11 cellular contexts compared by ENCODE assay signal in the genomic region with DNA sequence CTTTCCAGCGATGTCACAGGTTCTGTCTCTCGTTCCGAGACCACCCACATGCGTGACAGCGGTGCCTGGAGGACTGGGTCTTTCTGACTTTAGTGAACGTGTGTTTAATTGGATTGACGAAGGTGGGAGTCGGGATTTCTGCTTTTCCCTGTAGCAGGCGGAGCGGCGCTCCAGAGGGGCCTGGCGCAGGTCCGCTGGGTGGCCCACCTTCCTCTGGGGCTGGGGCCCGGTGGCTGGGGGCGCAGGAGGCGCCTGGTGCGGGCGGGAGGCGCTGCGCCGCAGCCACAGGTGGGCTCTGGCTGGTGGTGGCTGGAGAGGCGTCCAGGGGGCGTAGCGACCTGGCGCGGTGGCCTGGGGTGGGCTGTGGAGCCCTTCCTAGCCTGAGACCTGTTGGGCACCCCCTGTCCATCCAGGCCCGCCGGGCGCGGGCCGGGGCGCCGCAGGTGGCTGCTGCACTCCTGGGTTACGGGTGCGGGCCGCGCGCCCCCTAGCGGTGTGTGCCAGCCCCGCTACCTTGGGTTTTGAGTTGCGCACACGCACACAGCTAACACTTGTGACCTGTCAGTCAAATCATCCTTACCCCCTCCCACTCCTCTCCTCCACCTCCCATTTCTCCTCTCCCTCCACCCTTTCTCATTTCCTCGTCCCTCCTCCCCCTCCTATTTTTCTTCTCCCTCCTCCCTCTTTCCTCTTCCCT. TPM values are rescaled to one million over a fixed set of nuclear protein-coding genes. Genes with fewer than 3 reads are reported as not detected.
DNase-seq lines count a peak whose midpoint lies in the region; ATAC-seq, FAIRE-seq and TF ChIP-seq lines count a peak whose summit lies in the region.
"Had no signal": no experiment of that assay in that cellular context is flagged by ENCODE, and none has a peak within 500 bp of the region (broad histone marks: within the 10 kb centered on the region; RNA-seq: fewer than 3 reads in every experiment).

No MANE protein-coding gene starts in this region.

- H2BK120ac ChIP-seq in neuronal stem cell (ENCODE audit: low read depth, low read length): peak overlapping the region; percentile 90

- no peaks in the 10 kb centered on the region for H3K79me1 ChIP-seq in neuronal stem cell (ENCODE audit: low read depth, low read length)

- peak overlapping the region; percentile 99 for H2BK5ac ChIP-seq in neuronal stem cell (ENCODE audit: low read length)

- TF ChIP-seq POLR2A in GM12891 (IDR thresholded peaks at IDR 0.05; ENCODE audit: low read depth, low read length): no peak

- H3K27ac ChIP-seq in endodermal cell (ENCODE audit: low read depth, low read length) (no peak overlapping the region), neuronal stem cell (replicated peaks; ENCODE audit: low read length) (peak overlapping the region; percentile 33)
- H3K27ac ChIP-seq in CD4-positive, alpha-beta T cell (ENCODE audit: low read depth, low read length): no peak overlapping the region

- H3K9ac ChIP-seq in endodermal cell (ENCODE audit: extremely low read depth, low read length, poor library complexity, severe bottlenecking): no peak overlapping the region
- no peak overlapping the region for H3K9ac ChIP-seq in neuronal stem cell (ENCODE audit: low read depth, low read length, poor library complexity)

- no peak for FAIRE-seq in GM12891 (lab: Jason Lieb, UNC)
- FAIRE-seq: G401.6 had no signal

- peak overlapping the region; percentile 71 for H2BK15ac ChIP-seq in neuronal stem cell (ENCODE audit: low read length)

- H3K23ac ChIP-seq in neuronal stem cell (ENCODE audit: low read depth, low read length, poor library complexity): no peak overlapping the region

- peak; percentile 59 for DNase-seq in AG09309 (ENCODE audit: low read depth)
- DNase-seq in LHCN-M2 (ENCODE audit: low read depth): peak; percentile 65
- no peak for DNase-seq in endodermal cell
- DNase-seq in neuronal stem cell (ENCODE audit: low spot score): no peak
- no peak for DNase-seq in CD4-positive, alpha-beta T cell
- DNase-seq in GM12891 (ENCODE audit: insufficient read length, low spot score): no peak
- DNase-seq in GM10266 (ENCODE audit: extremely low spot score): no peak
- DNase-seq in NCI-H2227 (lab: John Stamatoyannopoulos, UW; ENCODE audit: unreplicated experiment): no peak

- no peak overlapping the region for H3K27ac Mint-ChIP-seq in endodermal cell
- H3K27ac Mint-ChIP-seq in CD4-positive, alpha-beta T cell: no peak overlapping the region

- no peak overlapping the region for H3K4me2 ChIP-seq in neuronal stem cell (ENCODE audit: insufficient read depth, low read length, poor library complexity, severe bottlenecking)

- H3K4me1 Mint-ChIP-seq in endodermal cell: peaks cover 36% of the 10 kb centered on the region
- H3K4me1 Mint-ChIP-seq in CD4-positive, alpha-beta T cell (ENCODE audit: low read depth): no peaks in the 10 kb centered on the region

- peaks cover 4% of the 10 kb centered on the region for H3K36me3 Mint-ChIP-seq in endodermal cell (ENCODE audit: low read depth)
- no peaks in the 10 kb centered on the region for H3K36me3 Mint-ChIP-seq in CD4-positive, alpha-beta T cell (ENCODE audit: low read depth)

- H3K4me3 ChIP-seq in AG09309 (ENCODE audit: control insufficient read depth, low read depth, low read length): peak overlapping the region; percentile 85
- H3K4me3 ChIP-seq in endodermal cell (ENCODE audit: low read length): no peak overlapping the region
- H3K4me3 ChIP-seq in neuronal stem cell (ENCODE audit: low read length in 2 of 2): peak overlapping the region in 1 of 2 donors; percentile 56

- peak overlapping the region; percentile 99 for H2AK5ac ChIP-seq in neuronal stem cell (ENCODE audit: low read depth, low read length)

- POLR2A ChIA-PET in CD4-positive, alpha-beta T cell (lab: Charles Lee): no interaction called here

- H4K8ac ChIP-seq in neuronal stem cell (ENCODE audit: low read depth, low read length): no peak overlapping the region

- TF ChIP-seq CTCF in AG09309 (IDR thresholded peaks at IDR 0.05; ENCODE audit: control insufficient read depth, insufficient read depth, low read depth, low read length, missing control alignments): peak; percentile 65
- peak; percentile 54 for TF ChIP-seq CTCF in endodermal cell (conservative IDR thresholded peaks at IDR 0.05)
- no peak for TF ChIP-seq CTCF in CD4-positive, alpha-beta T cell (IDR thresholded peaks at IDR 0.05)
- TF ChIP-seq CTCF in GM10266 (IDR thresholded peaks at IDR 0.05; ENCODE audit: control insufficient read depth, insufficient read depth, low read depth, missing control alignments): no peak

- H3K4me1 ChIP-seq in endodermal cell (ENCODE audit: control insufficient read depth, insufficient read depth, low read length) (peaks cover 18% of the 10 kb centered on the region), neuronal stem cell (ENCODE audit: control insufficient read depth in 2 of 2, insufficient read depth in 1 of 2, low read depth in 1 of 2, low read length in 2 of 2) (peaks cover 28 to 38% of the 10 kb centered on the region in 2 donors)

- no peaks in the 10 kb centered on the region for H3K27me3 ChIP-seq in endodermal cell (ENCODE audit: control insufficient read depth, insufficient read depth, low read length, poor library complexity, severe bottlenecking)
- H3K27me3 ChIP-seq in neuronal stem cell (ENCODE audit: control insufficient read depth in 3 of 3, insufficient read depth in 3 of 3, low read depth in 1 of 3, low read length in 3 of 3): no peaks in the 10 kb centered on the region
- H3K27me3 ChIP-seq in CD4-positive, alpha-beta T cell (ENCODE audit: control insufficient read depth, insufficient read depth, low read length): peaks cover 38% of the 10 kb centered on the region

- ATAC-seq in CD4-positive, alpha-beta T cell (ENCODE audit: poor library complexity): no peak

- peak overlapping the region; percentile 98 for H2BK12ac ChIP-seq in neuronal stem cell (ENCODE audit: low read length)

- H3K14ac ChIP-seq in neuronal stem cell (ENCODE audit: low read length): no peak overlapping the region

- 96 to 97% methylated on average over 27 to 43 of the region's 43 CpGs for WGBS in endodermal cell (ENCODE audit: insufficient coverage in 1 of 2, insufficient read length in 1 of 2), 2 experiments
- WGBS in neuronal stem cell (ENCODE audit: extremely low coverage in 2 of 2, insufficient read length in 2 of 2, insufficient replicate concordance in 1 of 2), 2 donors: 95 to 100% methylated on average over 1 of the region's 43 CpGs

- peaks cover 6% of the 10 kb centered on the region for H3K27me3 Mint-ChIP-seq in endodermal cell (ENCODE audit: insufficient read depth)
- peaks cover 57% of the 10 kb centered on the region for H3K27me3 Mint-ChIP-seq in CD4-positive, alpha-beta T cell

- H2AFZ ChIP-seq in neuronal stem cell (ENCODE audit: low read length): no peak overlapping the region

- H3K36me3 ChIP-seq in endodermal cell (ENCODE audit: control insufficient read depth, insufficient read depth, low read length) (no peaks in the 10 kb centered on the region), neuronal stem cell (replicated peaks in 1 of 2; ENCODE audit: control insufficient read depth in 2 of 2, insufficient read depth in 2 of 2, low read length in 2 of 2) (no peaks in the 10 kb centered on the region)

- H3K4me3 Mint-ChIP-seq in endodermal cell: no peak overlapping the region
- no peak overlapping the region for H3K4me3 Mint-ChIP-seq in CD4-positive, alpha-beta T cell

- peaks cover 8% of the 10 kb centered on the region for H3K9me3 ChIP-seq in endodermal cell (ENCODE audit: control insufficient read depth, low read length)
- peaks cover 19 to 22% of the 10 kb centered on the region in 2 donors for H3K9me3 ChIP-seq in neuronal stem cell (replicated peaks in 1 of 2; ENCODE audit: control insufficient read depth in 2 of 2, insufficient read depth in 1 of 2, low read depth in 1 of 2, low read length in 2 of 2)
- H3K9me3 ChIP-seq in CD4-positive, alpha-beta T cell (ENCODE audit: control insufficient read depth, low read length): no peaks in the 10 kb centered on the region

- H4K91ac ChIP-seq in neuronal stem cell (ENCODE audit: low read depth, low read length, poor library complexity): peak overlapping the region; percentile 92

- intact Hi-C loops in CD4-positive, alpha-beta T cell (cut with DNase I, micrococcal nuclease): no loop called here

- H3K18ac ChIP-seq in neuronal stem cell (ENCODE audit: low read length): peak overlapping the region; percentile 78

- CTCF ChIA-PET in CD4-positive, alpha-beta T cell (lab: Charles Lee): no interaction called here

- H3K9me3 Mint-ChIP-seq in endodermal cell: peaks cover 31% of the 10 kb centered on the region
- no peaks in the 10 kb centered on the region for H3K9me3 Mint-ChIP-seq in CD4-positive, alpha-beta T cell

- H3K4ac ChIP-seq in neuronal stem cell (ENCODE audit: low read length): peak overlapping the region; percentile 42

TF ChIP-seq in GM12891, 5 proteins besides CTCF, POLR2A, EP300 and RAD21:
- TF ChIP-seq SPI1 (IDR thresholded peaks at IDR 0.05; ENCODE audit: low read depth, low read length) (no peak), TAF1 (IDR thresholded peaks at IDR 0.05; ENCODE audit: low read depth, low read length) (no peak), PAX5 (IDR thresholded peaks at IDR 0.05; ENCODE audit: insufficient read depth, low read length, severe bottlenecking) (no peak), POU2F2 (IDR thresholded peaks at IDR 0.05; ENCODE audit: low read depth, low read length) (no peak), POLR2AphosphoS5 (IDR thresholded peaks at IDR 0.05; ENCODE audit: low read depth, low read length) (no peak)

RNA-seq across cellular contexts. Expression of gene MEG3, which starts 2.0 kb away (rescaled TPM):
- total RNA-seq in LHCN-M2 (2014; rRNA removed) (80.9 and 81.0 TPM in 2 replicates), endodermal cell (10 to 100 TPM in 1 of 2 donors, 1 to 10 TPM in 1; 5.3 to 15.3 TPM)
- polyA plus RNA-seq in LHCN-M2 (2012): 38.1 TPM
- polyA plus RNA-seq in endodermal cell (2013, experiment 1 of 2): 5.6 TPM
- 2.9 TPM for polyA plus RNA-seq in endodermal cell (2013, experiment 2 of 2)
- 61.0 TPM for polyA plus RNA-seq in neuronal stem cell (2013, experiment 1 of 2)
- 58.1 TPM for polyA plus RNA-seq in neuronal stem cell (2013, experiment 2 of 2)
- not detected for total RNA-seq in CD4-positive, alpha-beta T cell
- 0.06 TPM for polyA plus RNA-seq in GM12891 (2012; ENCODE audit: low read depth, missing spikeins)
- total RNA-seq: H4; T-helper 1 cell treated with Interleukin-12 subunit alpha and Interleukin-12 subunit beta and Interleukin-4 antibody, amounts not matched to agents 30 ng/mL and 1 ng/mL, for 36 hours had no signal

Comparison
In these comparisons a context has a peak if more than half of its experiments do, and no peak if none do; other contexts are left out.
1. DNase-seq: peak in AG09309 (single experiment) and LHCN-M2 (single experiment); none in endodermal cell (single experiment), neuronal stem cell (single experiment), CD4-positive, alpha-beta T cell (0 of 10), GM12891 (single experiment), GM10266 (single experiment) and NCI-H2227 (single experiment).
2. CTCF ChIP-seq: peak in AG09309 (single experiment) and endodermal cell (single experiment); none in CD4-positive, alpha-beta T cell (single experiment) and GM10266 (single experiment).
3. RNA of gene MEG3, which starts 2.0 kb away (total RNA-seq): 80.9 to 81.0 TPM in LHCN-M2 and 5.3 to 15.3 TPM in endodermal cell; not detected in CD4-positive, alpha-beta T cell; every median in the first group is over 4 times any median in the second.